In genomic region chr19:17775991-17776803, GRCh38 we compare ENCODE assay signal across 9 cellular contexts. TPM values are rescaled to one million over a fixed set of nuclear protein-coding genes. Genes with fewer than 3 reads are reported as not detected.
DNase-seq lines count a peak whose midpoint lies in the region; ATAC-seq, FAIRE-seq and TF ChIP-seq lines count a peak whose summit lies in the region.
"Had no signal": no experiment of that assay in that cellular context is flagged by ENCODE, and none has a peak within 500 bp of the region (broad histone marks: within the 10 kb centered on the region; RNA-seq: fewer than 3 reads in every experiment).

No MANE protein-coding gene starts in this region.

- H3K27me3 Mint-ChIP-seq in memory B cell = no peaks in the 10 kb centered on the region
- H3K27me3 Mint-ChIP-seq: activated naive CD8-positive, alpha-beta T cell had no signal

- TF ChIP-seq POLR2A in gastroesophageal sphincter (IDR thresholded peaks at IDR 0.05) = no peak

- H3K27me3 ChIP-seq in gastroesophageal sphincter = peaks cover 66% of the 10 kb centered on the region

- no peak for TF ChIP-seq EP300 in gastroesophageal sphincter (IDR thresholded peaks at IDR 0.05)

- DNase-seq in memory B cell (ENCODE audit: low spot score in 2 of 2) (peak; percentile 75 to 87), urothelium cell line (ENCODE audit: low spot score) (no peak)
- DNase-seq in stimulated activated CD4-positive, alpha-beta T cell treated with anti-CD3 and anti-CD28 coated beads, Interleukin-2, amount 100 ng/mL, for 24 hours = no peak
- no peak for DNase-seq in stimulated activated naive CD4-positive, alpha-beta T cell treated with Interleukin-2 at 50 U/mL for 16 hours (lab: John Stamatoyannopoulos, UW)

- H3K4me3 Mint-ChIP-seq in memory B cell = peak overlapping the region; percentile 45
- H3K4me3 Mint-ChIP-seq: activated naive CD8-positive, alpha-beta T cell had no signal

- peaks cover 30% of the 10 kb centered on the region for H3K36me3 Mint-ChIP-seq in memory B cell

- no peaks in the 10 kb centered on the region for H3K9me3 ChIP-seq in gastroesophageal sphincter

- peak; percentile 41 for ATAC-seq in GM18519 (IDR thresholded peaks at IDR 0.05; ENCODE audit: low FRiP score, unreplicated experiment)
- ATAC-seq in GM21786 (IDR thresholded peaks at IDR 0.05; ENCODE audit: unreplicated experiment) = peak; percentile 69
- peak; percentile 49 for ATAC-seq in HG03575 (IDR thresholded peaks at IDR 0.05; ENCODE audit: extremely low read depth, insufficient number of reproducible peaks, low FRiP score, unreplicated experiment)
- ATAC-seq in memory B cell (ENCODE audit: low read depth) = peak; percentile 91
- no peak for ATAC-seq in gastroesophageal sphincter

- WGBS in gastroesophageal sphincter (ENCODE audit: low coverage in 1 of 2), 2 donors = 56 to 61% methylated on average over 4 to 16 of the region's 27 CpGs

- peaks cover 0 to 16% (median 0%) of the 10 kb centered on the region in 3 donors for H3K4me1 ChIP-seq in gastroesophageal sphincter

- no peak overlapping the region for H3K27ac ChIP-seq in gastroesophageal sphincter

- H3K27ac Mint-ChIP-seq in memory B cell = peak overlapping the region; percentile 98
- H3K27ac Mint-ChIP-seq: activated naive CD8-positive, alpha-beta T cell had no signal

- H3K9me3 Mint-ChIP-seq in memory B cell = no peaks in the 10 kb centered on the region

- H3K4me1 Mint-ChIP-seq in memory B cell = peaks cover 40% of the 10 kb centered on the region

- H3K4me3 ChIP-seq in gastroesophageal sphincter = no peak overlapping the region

- TF ChIP-seq CTCF in gastroesophageal sphincter (IDR thresholded peaks at IDR 0.05) = no peak

- no peaks in the 10 kb centered on the region for H3K36me3 ChIP-seq in gastroesophageal sphincter

- FAIRE-seq in urothelium cell line (lab: Jason Lieb, UNC) = no peak

RNA-seq across cellular contexts. Expression of gene B3GNT3, which starts 18.7 kb away (rescaled TPM):
- 1 to 10 TPM in 1 of 4 donors, not detected in 3; 4.7 TPM for total RNA-seq in gastroesophageal sphincter

RNA-seq across cellular contexts. Expression of gene FCHO1, which starts 24.9 kb away (rescaled TPM):
- 1 to 10 TPM; 1.1 to 4.1 (median 3.2) TPM for total RNA-seq in gastroesophageal sphincter

RNA-seq across cellular contexts. Expression of gene INSL3, which starts 45.1 kb away (rescaled TPM):
- total RNA-seq in gastroesophageal sphincter = not detected

RNA-seq across cellular contexts. Expression of gene MAP1S, which starts 56.9 kb away (rescaled TPM):
- 10 to 100 TPM; 18.8 to 47.3 (median 23.9) TPM for total RNA-seq in gastroesophageal sphincter

Comparison
In these comparisons a context has a peak if more than half of its experiments do, and no peak if none do; other contexts are left out.
1. DNase-seq: peak in memory B cell (2 of 2); none in stimulated activated CD4-positive, alpha-beta T cell treated with anti-CD3 and anti-CD28 coated beads, Interleukin-2, amount 100 ng/mL, for 24 hours (0 of 2), urothelium cell line (single experiment) and stimulated activated naive CD4-positive, alpha-beta T cell treated with Interleukin-2 at 50 U/mL for 16 hours (single experiment).